In genomic region chr5:168648576-168648975, GRCh38 we compare ENCODE assay signal across 19 cellular contexts.
"Had no signal": no experiment of that assay in that cellular context is flagged by ENCODE, and none has a peak within 500 bp of the region (broad histone marks: within the 10 kb centered on the region; RNA-seq: fewer than 3 reads in every experiment).

No MANE protein-coding gene starts in this region.

- FAIRE-seq: HepG2 had no signal

- H3K9me3 ChIP-seq: SK-N-SH had no signal

- ATAC-seq: HepG2 had no signal

- DNase-seq: IMR-90, Karpas-422, KG1, MM.1S, NCI-H1092 treated with DMSO at 0.1 percent for 48 hours, NCI-H1436, NCI-H187, NCI-H2029, NCI-H2081 treated with DMSO at 0.1 percent for 48 hours, NCI-H2171, NCI-H446, NCI-H510A, NCI-H524 treated with DMSO at 0.1 percent for 48 hours, NCI-H69, NCI-H774, RPMI8226, SHP77, SK-N-SH had no signal
